ENCODE assay signal across 1 cellular context in the genomic region with DNA sequence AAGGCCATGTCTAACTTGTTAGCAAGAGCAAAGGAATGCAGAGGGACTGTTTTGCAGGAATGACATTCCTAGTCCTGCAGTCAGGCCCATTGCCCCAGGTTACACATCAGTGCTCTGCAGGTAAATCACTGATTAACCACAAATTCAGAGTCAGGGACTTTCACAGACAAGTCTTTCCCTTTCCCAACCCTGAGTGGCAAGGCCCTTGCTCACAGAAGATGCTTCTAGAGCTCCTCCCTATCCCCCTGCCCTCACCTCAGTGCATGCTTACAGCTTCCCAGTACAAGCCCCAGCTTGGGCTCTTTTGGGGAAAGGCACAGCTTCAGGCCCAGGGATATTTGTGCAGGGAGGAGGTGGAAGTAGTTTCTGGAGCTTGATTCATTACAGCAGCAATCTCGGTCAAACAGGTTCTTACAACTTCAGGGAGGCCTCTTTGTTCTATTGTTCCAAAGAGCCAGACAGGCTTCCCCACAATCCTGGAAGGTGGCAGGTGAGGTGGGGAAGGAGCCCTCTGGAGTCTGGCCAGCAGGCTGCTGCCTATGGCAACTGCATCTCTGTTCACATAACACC.
TF ChIP-seq lines count a peak whose summit lies in the region.

No MANE protein-coding gene starts in this region.

TF ChIP-seq in WTC11, 78 proteins besides CTCF, POLR2A, EP300 and RAD21 (continued from another document):
- no peak for TF ChIP-seq ZMAT4 (CRISPR knock-in tag; IDR thresholded peaks at IDR 0.05)
- TF ChIP-seq FOXP1 (CRISPR knock-in tag; IDR thresholded peaks at IDR 0.05; ENCODE audit: borderline replicate concordance), result no peak
- TF ChIP-seq TEAD4 (CRISPR knock-in tag; IDR thresholded peaks at IDR 0.05), result no peak
- TF ChIP-seq TEAD1 (CRISPR knock-in tag; IDR thresholded peaks at IDR 0.05), result no peak
- no peak for TF ChIP-seq ZNF396 (CRISPR knock-in tag; IDR thresholded peaks at IDR 0.05; ENCODE audit: borderline replicate concordance)
- TF ChIP-seq CREM (CRISPR knock-in tag; IDR thresholded peaks at IDR 0.05), result no peak
- no peak for TF ChIP-seq ERG (CRISPR knock-in tag; IDR thresholded peaks at IDR 0.05)
- TF ChIP-seq GTF2I (CRISPR knock-in tag; conservative IDR thresholded peaks at IDR 0.05), result no peak
- TF ChIP-seq ZNF219 (CRISPR knock-in tag; IDR thresholded peaks at IDR 0.05; ENCODE audit: borderline replicate concordance), result no peak
- TF ChIP-seq ZNF121 (CRISPR knock-in tag; IDR thresholded peaks at IDR 0.05), result no peak
- no peak for TF ChIP-seq ZNF281 (CRISPR knock-in tag; IDR thresholded peaks at IDR 0.05)
- no peak for TF ChIP-seq ZNF671 (CRISPR knock-in tag; IDR thresholded peaks at IDR 0.05)
- no peak for TF ChIP-seq JAZF1 (CRISPR knock-in tag; IDR thresholded peaks at IDR 0.05)
- no peak for TF ChIP-seq ZNF532 (CRISPR knock-in tag; IDR thresholded peaks at IDR 0.05; ENCODE audit: borderline replicate concordance)
